ENCODE assay signal across 9 cellular contexts in genomic region chr2:130693474-130693873, GRCh38. TPM values are rescaled to one million over a fixed set of nuclear protein-coding genes. Genes with fewer than 3 reads are reported as not detected.
A peak's percentile ranks its signal among the peaks of the same experiment; 100 is the strongest.
DNase-seq lines count a peak whose midpoint lies in the region; TF ChIP-seq lines count a peak whose summit lies in the region.
"Not testable (repeated sequence)": the region's sequence is repeated elsewhere in the genome, so short reads cannot be mapped to it uniquely, and the experiment has no call there.
"Had no signal": no experiment of that assay in that cellular context is flagged by ENCODE, and none has a peak within 500 bp of the region (broad histone marks: within the 10 kb centered on the region; RNA-seq: fewer than 3 reads in every experiment).

No MANE protein-coding gene starts in this region.

- H4K20me1 ChIP-seq in fibroblast of lung (ENCODE audit: control insufficient read depth, extremely low read depth, insufficient read depth, low read length); neural progenitor cell (ENCODE audit: low read depth): not testable (repeated sequence)

- not testable (repeated sequence) for H3K27ac ChIP-seq in HUES48 (ENCODE audit: low read depth, low read length); fibroblast of lung (ENCODE audit: insufficient read depth, low read length); neural progenitor cell; testis

- not testable (repeated sequence) for H3K4me3 Mint-ChIP-seq in neural progenitor cell

- TF ChIP-seq CTCF in fibroblast of lung (conservative IDR thresholded peaks at IDR 0.05 in 1 of 2, IDR thresholded peaks at IDR 0.05 in 1 of 2; ENCODE audit: low read depth in 1 of 2, low read length in 2 of 2), result peak in 1 of 2 donors; percentile 7
- peak; percentile 62 for TF ChIP-seq CTCF in neural progenitor cell (IDR thresholded peaks at IDR 0.05)
- peak in 1 of 3 experiments; percentile 43 for TF ChIP-seq CTCF in testis (IDR thresholded peaks at IDR 0.05)

- TF ChIP-seq POLR2A in testis (IDR thresholded peaks at IDR 0.05), result not testable (repeated sequence)

- H3K27me3 Mint-ChIP-seq in neural progenitor cell (ENCODE audit: insufficient read depth, low read depth), result not testable (repeated sequence)

- peak; percentile 9 for DNase-seq in EL
- peak in 3 of 5 donors; percentile 3 to 24 (median 12) for DNase-seq in T-helper 1 cell
- peak; percentile 42 for DNase-seq in astrocyte of the hippocampus (ENCODE audit: low read depth, low spot score)
- DNase-seq in fibroblast of lung (ENCODE audit: low read depth in 2 of 2), result peak; percentile 0
- DNase-seq in iPS-NIHi7 (ENCODE audit: extremely low spot score), result peak; percentile 40
- DNase-seq in neural progenitor cell (ENCODE audit: low spot score), result peak; percentile 80
- peak; percentile 62 for DNase-seq in testis

- H3F3A ChIP-seq in neural progenitor cell (ENCODE audit: low read depth), result not testable (repeated sequence)

- H3K4me1 Mint-ChIP-seq in neural progenitor cell, result not testable (repeated sequence)

- WGBS in testis, 2 donors, result 0% methylated on average over 2 of the region's 37 CpGs; no CpG with 5 or more reads in 1 of the 2 donors

- H3K27ac Mint-ChIP-seq in neural progenitor cell, result not testable (repeated sequence)

- not testable (repeated sequence) for H3K79me2 ChIP-seq in fibroblast of lung (ENCODE audit: control insufficient read depth, insufficient read depth, low read length); neural progenitor cell (ENCODE audit: low read depth)

- intact Hi-C loops in testis (cut with DNase I; ENCODE audit: low total_unique reads), result not testable (repeated sequence)

- H3K4me3 ChIP-seq in HUES48 (ENCODE audit: low read depth, low read length), result peak overlapping the region; percentile 51
- not testable (repeated sequence) for H3K4me3 ChIP-seq in fibroblast of lung (replicated peaks in 1 of 4; ENCODE audit: control extremely low read depth in 1 of 4, insufficient read depth in 1 of 4, low read depth in 3 of 4, low read length in 4 of 4)
- peak overlapping the region; percentile 29 for H3K4me3 ChIP-seq in neural progenitor cell
- H3K4me3 ChIP-seq in testis, result peak overlapping the region in 1 of 2 donors; percentile 24

- not testable (repeated sequence) for H3K4me2 ChIP-seq in fibroblast of lung (ENCODE audit: extremely low read depth, insufficient read depth, low read length)
- peak overlapping the region; percentile 47 for H3K4me2 ChIP-seq in neural progenitor cell

- H3K9me3 ChIP-seq in HUES48 (ENCODE audit: control insufficient read depth, insufficient read depth, low read length); fibroblast of lung (ENCODE audit: control insufficient read depth, insufficient read depth, low read depth, low read length); neural progenitor cell (ENCODE audit: low read depth); testis: not testable (repeated sequence)

- H3K9ac ChIP-seq in HUES48 (ENCODE audit: low read depth, low read length); fibroblast of lung (ENCODE audit: insufficient read depth, low read length); neural progenitor cell: not testable (repeated sequence)

- H3K4me1 ChIP-seq in HUES48 (ENCODE audit: control insufficient read depth, insufficient read depth, low read length); fibroblast of lung (ENCODE audit: control insufficient read depth, extremely low read depth, insufficient read depth, low read length); neural progenitor cell; testis: not testable (repeated sequence)

- not testable (repeated sequence) for H2AFZ ChIP-seq in fibroblast of lung (ENCODE audit: low read length)
- peak overlapping the region; percentile 85 for H2AFZ ChIP-seq in neural progenitor cell (replicated peaks)

- H3K36me3 Mint-ChIP-seq in neural progenitor cell, result not testable (repeated sequence)

- not testable (repeated sequence) for H3K27me3 ChIP-seq in HUES48 (ENCODE audit: control insufficient read depth, insufficient read depth, low read length); fibroblast of lung (ENCODE audit: control insufficient read depth, insufficient read depth, low read length); neural progenitor cell; testis

- H3K9me3 Mint-ChIP-seq in neural progenitor cell, result not testable (repeated sequence)

- not testable (repeated sequence) for H3K36me3 ChIP-seq in HUES48 (ENCODE audit: control insufficient read depth, insufficient read depth, low read length); fibroblast of lung (ENCODE audit: control insufficient read depth, insufficient read depth, low read length); neural progenitor cell; testis (ENCODE audit: low read depth, missing control alignments)

RNA-seq across cellular contexts. Expression of gene GPR148, which starts 35.4 kb away (rescaled TPM):
- total RNA-seq in fibroblast of lung, result not detected in 2 replicates
- not detected in 2 replicates for polyA plus RNA-seq in fibroblast of lung
- not detected in 2 replicates for polyA plus RNA-seq in fibroblast of lung (2012)
- not detected in 2 replicates for polyA minus RNA-seq in fibroblast of lung (ENCODE audit: low replicate concordance)
- not detected in 2 replicates for total RNA-seq in neural progenitor cell (ENCODE audit: low replicate concordance)
- total RNA-seq in testis, result under 1 TPM; 0.68 to 0.79 TPM
- polyA plus RNA-seq in testis (ENCODE audit: insufficient read depth, low read depth, low replicate concordance), result not detected
- total RNA-seq: CD4-positive, CD25-positive, alpha-beta regulatory T cell had no signal
- polyA plus RNA-seq: CD4-positive, CD25-positive, alpha-beta regulatory T cell had no signal

Comparison
In these comparisons a context has a peak if more than half of its experiments do, and no peak if none do; other contexts are left out.
1. DNase-seq: peak in every context shown above with its lines; median percentile 80 in neural progenitor cell; 62 in testis; 42 in astrocyte of the hippocampus; 40 in iPS-NIHi7; 12 in T-helper 1 cell; 9 in EL; 0 in fibroblast of lung.